In the genomic region with DNA sequence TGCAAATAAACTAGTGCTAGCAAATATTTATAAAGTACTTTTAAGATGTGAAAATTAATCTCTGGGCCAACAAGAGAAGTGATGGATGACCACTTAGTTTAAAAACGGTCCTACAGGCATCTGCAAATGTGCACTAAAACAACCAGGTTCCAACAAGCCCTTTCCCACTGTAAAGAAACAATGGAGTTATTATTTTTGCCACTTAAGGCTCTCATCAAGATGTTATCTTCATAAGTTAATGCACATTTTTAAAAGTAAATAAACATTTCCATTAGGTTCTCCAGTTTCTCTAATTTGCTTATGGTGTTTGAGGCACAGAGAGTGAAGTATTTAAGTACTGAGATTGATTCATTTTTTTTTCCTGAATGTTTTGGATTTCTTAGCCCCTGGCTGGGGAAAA, we compare ENCODE assay signal across 19 cellular contexts.
"Had no signal": no experiment of that assay in that cellular context is flagged by ENCODE, and none has a peak within 500 bp of the region (broad histone marks: within the 10 kb centered on the region; RNA-seq: fewer than 3 reads in every experiment).

No MANE protein-coding gene starts in this region.

- ATAC-seq: activated T-helper 17 cell treated with anti-CD3 and anti-CD28 coated beads, Interleukin-2, amount 50 U/mL, for 72 hours; right cardiac atrium; stimulated activated naive CD8-positive, alpha-beta T cell treated with anti-CD3 and anti-CD28 coated beads, Interleukin-15, amount 100 ng/mL, for 72 hours had no signal

- H3K4me2 ChIP-seq: hepatocyte had no signal

- H3K36me3 ChIP-seq: cardiac muscle cell, suprapubic skin, transverse colon had no signal

- H3K79me2 ChIP-seq: hepatocyte had no signal

- H3K27me3 ChIP-seq: cardiac muscle cell, hepatocyte, suprapubic skin, transverse colon had no signal

- H3K27ac ChIP-seq: cardiac muscle cell, hepatocyte, suprapubic skin had no signal

- H3K4me3 ChIP-seq: cardiac muscle cell, hepatocyte, skin epidermis, suprapubic skin, transverse colon had no signal

- DNase-seq: activated B cell treated with CpG ODN at 0.5 μM for 24 hours; activated CD4-positive, alpha-beta memory T cell treated with anti-CD3 and anti-CD28 coated beads for 36 hours; activated CD4-positive, alpha-beta T cell treated with anti-CD3 and anti-CD28 coated beads for 4 hours; activated naive CD4-positive, alpha-beta T cell; activated naive CD8-positive, alpha-beta T cell treated with anti-CD3 and anti-CD28 coated beads for 36 hours; activated T-cell treated with anti-CD3 and anti-CD28 coated beads, Interleukin-2, amount 50 U/mL, for 1 hour; amniotic stem cell; dermis blood vessel endothelial cell; effector memory CD4-positive, alpha-beta T cell; left cardiac atrium; nephron progenitor cell; right cardiac atrium; stimulated activated naive CD8-positive, alpha-beta T cell treated with anti-CD3 and anti-CD28 coated beads, Interleukin-15, amount 100 ng/mL, for 72 hours; transverse colon had no signal

- H3K9me3 ChIP-seq: suprapubic skin, transverse colon had no signal
